8 cellular contexts compared by ENCODE assay signal in the genomic region with DNA sequence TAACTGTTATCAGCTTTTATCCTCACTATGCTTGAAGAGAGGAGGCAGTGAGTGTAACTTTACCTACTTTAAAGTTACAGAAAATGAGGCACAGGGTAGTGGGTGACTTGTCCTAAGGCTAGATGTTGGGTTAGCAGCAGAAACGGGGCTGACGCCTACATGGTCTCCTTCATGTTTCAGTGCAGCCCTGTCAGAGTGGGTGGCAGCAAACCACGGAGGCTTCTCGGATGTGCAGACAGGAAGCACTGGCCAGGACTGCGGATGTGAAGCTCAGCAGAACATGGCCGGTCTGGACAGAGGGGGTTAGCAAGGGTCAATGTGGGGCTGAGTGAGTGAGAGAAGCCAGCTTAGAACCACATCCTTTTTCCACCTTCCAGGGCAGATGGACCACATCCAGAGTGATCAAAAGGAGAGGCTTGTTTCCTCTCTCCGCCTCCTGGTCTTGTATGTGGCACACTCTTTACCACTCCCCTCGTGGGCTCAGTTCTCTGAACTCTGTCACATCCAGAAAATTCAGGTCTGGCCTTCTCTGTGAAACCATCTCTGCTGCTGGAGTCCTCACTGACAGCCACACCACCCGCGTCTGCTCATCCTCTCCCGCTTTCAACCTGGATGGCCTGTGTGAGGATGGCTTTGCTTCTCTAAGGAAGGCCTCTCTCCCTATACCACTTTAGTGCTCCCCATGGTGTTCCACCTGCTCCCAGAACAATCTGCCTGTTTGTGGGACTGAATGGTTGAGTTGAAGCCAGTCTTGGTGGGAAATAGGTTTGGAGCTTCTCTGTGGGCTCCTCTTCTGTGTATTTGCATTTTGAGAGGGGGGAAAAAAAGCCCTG. TPM values are rescaled to one million over a fixed set of nuclear protein-coding genes. Genes with fewer than 3 reads are reported as not detected.
A peak's percentile ranks its signal among the peaks of the same experiment; 100 is the strongest.
DNase-seq lines count a peak whose midpoint lies in the region; ATAC-seq and TF ChIP-seq lines count a peak whose summit lies in the region.

No MANE protein-coding gene starts in this region.

- no peak for TF ChIP-seq CTCF in heart left ventricle (IDR thresholded peaks at IDR 0.05)

- WGBS in heart left ventricle, 4 donors = 36 to 39% (median 37%) methylated on average over 11 of the region's 11 CpGs

- peaks cover 0 to 9% (median 0%) of the 10 kb centered on the region in 9 donors for H3K36me3 ChIP-seq in heart left ventricle

- H3K9me3 ChIP-seq in heart left ventricle = no peaks in the 10 kb centered on the region

- no peaks in the 10 kb centered on the region for H3K27me3 ChIP-seq in heart left ventricle

- DNase-seq in GDM1 (lab: John Stamatoyannopoulos, UW) (peak; percentile 90), NCI-H345 treated with DMSO at 0.1 percent for 48 hours (lab: John Stamatoyannopoulos, UW; ENCODE audit: unreplicated experiment) (peak; percentile 16), heart left ventricle (peak; percentile 69 to 84 (median 73)), DMS 273 (lab: John Stamatoyannopoulos, UW; ENCODE audit: unreplicated experiment) (no peak), NCI-H1092 (lab: John Stamatoyannopoulos, UW) (no peak)
- DNase-seq in activated T-helper 9 cell treated with anti-CD3 and anti-CD28 coated beads, Interleukin-2, amount 50 U/mL, for 16 hours (ENCODE audit: low read depth) = peak; percentile 64
- peak; percentile 87 for DNase-seq in stimulated activated CD4-positive, alpha-beta T cell treated with anti-CD3 and anti-CD28 coated beads, Interleukin-15, amount 100 ng/mL, for 24 hours

- intact Hi-C loops in heart left ventricle (cut with DNase I) = no loop called here

- H3K27ac ChIP-seq in heart left ventricle = peak overlapping the region in 9 of 12 donors; percentile 11 to 85 (median 24)

- peak; percentile 73 for ATAC-seq in GM21825 (IDR thresholded peaks at IDR 0.05; ENCODE audit: unreplicated experiment)
- peak; percentile 52 to 91 (median 88) for ATAC-seq in heart left ventricle

- TF ChIP-seq POLR2A in heart left ventricle (IDR thresholded peaks at IDR 0.05) = no peak

- H3K4me3 ChIP-seq in heart left ventricle = peak overlapping the region in 1 of 12 donors; percentile 29

- peaks cover 12 to 99% (median 83%) of the 10 kb centered on the region in 12 donors for H3K4me1 ChIP-seq in heart left ventricle

RNA-seq across cellular contexts. Expression of gene SUSD6, which starts 14.1 kb away (rescaled TPM):
- 10 to 100 TPM; 17.8 to 49.2 (median 24.8) TPM for total RNA-seq in heart left ventricle
- polyA plus RNA-seq in heart left ventricle = 10 to 100 TPM in 1 of 2 donors, 1 to 10 TPM in 1; 5.8 to 18.7 TPM

RNA-seq across cellular contexts. Expression of gene CCDC177, which starts 50.8 kb away (rescaled TPM):
- total RNA-seq in heart left ventricle = not detected
- polyA plus RNA-seq in heart left ventricle = under 1 TPM in 1 of 2 donors, not detected in 1; 0.06 TPM

Comparison
In these comparisons a context has a peak if more than half of its experiments do, and no peak if none do; other contexts are left out.
1. DNase-seq: peak in GDM1 (single experiment), NCI-H345 treated with DMSO at 0.1 percent for 48 hours (single experiment), activated T-helper 9 cell treated with anti-CD3 and anti-CD28 coated beads, Interleukin-2, amount 50 U/mL, for 16 hours (single experiment), heart left ventricle (5 of 5) and stimulated activated CD4-positive, alpha-beta T cell treated with anti-CD3 and anti-CD28 coated beads, Interleukin-15, amount 100 ng/mL, for 24 hours (single experiment); none in DMS 273 (single experiment) and NCI-H1092 (single experiment).